In the genomic region with DNA sequence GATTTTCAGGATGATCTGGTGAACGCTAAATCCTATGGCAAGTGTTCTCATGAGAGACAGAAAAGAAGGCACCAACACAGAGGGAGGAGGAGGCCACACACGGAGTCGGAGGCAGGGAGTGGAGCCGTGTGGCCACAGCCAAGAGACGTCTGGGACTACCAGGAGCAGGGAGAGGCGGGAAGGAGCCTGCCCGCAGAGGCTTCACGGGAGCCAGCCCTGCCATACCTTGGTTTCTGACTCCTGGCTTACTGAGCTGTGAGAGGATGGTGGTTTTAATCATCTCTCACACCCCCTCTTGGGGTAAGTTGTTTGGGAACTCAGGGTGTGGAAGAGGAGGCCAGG, we compare ENCODE assay signal across 1 cellular context.
TF ChIP-seq lines count a peak whose summit lies in the region.

No MANE protein-coding gene starts in this region.

TF ChIP-seq in K562, 482 proteins besides CTCF, POLR2A, EP300 and RAD21:
- TF ChIP-seq NFRKB (IDR thresholded peaks at IDR 0.05; ENCODE audit: low read depth) (peak; percentile 70; the same call in 1 of the 2 replicates), MGA (IDR thresholded peaks at IDR 0.05) (peak; percentile 38; the same call in 1 of the 2 replicates), ZNF76 (CRISPR knock-in tag; IDR thresholded peaks at IDR 0.05; ENCODE audit: borderline replicate concordance) (0 out of 2 replicates have a peak, but pooled peaks have one; percentile 48), RBFOX2 (IDR thresholded peaks at IDR 0.05; ENCODE audit: low read depth, low read length) (peak; percentile 18; the same call in 1 of the 2 replicates), CHD4 (IDR thresholded peaks at IDR 0.05; ENCODE audit: insufficient read depth, insufficient replicate concordance, low read depth, low read length, poor library complexity, severe bottlenecking) (no peak)
TF ChIP-seq in K562: peak in this region for 4.
